In the genomic region with DNA sequence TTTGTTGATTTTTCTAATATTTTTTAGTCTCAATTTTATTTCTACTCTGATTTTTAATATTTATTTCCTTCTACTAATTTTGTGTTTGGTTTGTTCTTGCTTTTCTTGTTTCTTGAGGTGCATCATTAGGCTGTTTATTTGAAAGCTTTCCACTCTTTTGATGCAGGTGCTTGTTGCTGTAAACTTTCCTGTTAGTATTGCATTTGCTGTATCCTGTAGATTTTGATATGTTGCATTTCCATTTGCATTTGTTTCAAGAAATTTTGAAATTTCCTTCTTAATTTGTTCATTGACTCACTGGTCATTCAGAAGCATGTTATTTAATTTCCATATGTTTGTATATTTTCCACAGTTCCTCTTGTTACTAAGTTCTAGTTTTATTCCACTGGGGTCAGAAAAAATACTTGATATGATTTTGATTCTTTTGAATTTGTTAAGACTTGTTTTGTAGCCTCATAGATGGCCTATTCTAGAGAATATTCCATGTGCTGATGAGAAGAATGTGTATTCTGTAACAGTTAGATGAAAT, we compare ENCODE assay signal across 35 cellular contexts. TPM values are rescaled to one million over a fixed set of nuclear protein-coding genes. Genes with fewer than 3 reads are reported as not detected.
"Had no signal": no experiment of that assay in that cellular context is flagged by ENCODE, and none has a peak within 500 bp of the region (broad histone marks: within the 10 kb centered on the region; RNA-seq: fewer than 3 reads in every experiment).

No MANE protein-coding gene starts in this region.

- H3K27me3 ChIP-seq: gastrocnemius medialis, left lung had no signal

- H3K27ac Mint-ChIP-seq: dendritic cell treated with granulocyte-macrophage colony-stimulating factor and Interleukin-4, amounts not matched to agents 40 ng/mL and 50 ng/mL, for 4 days; effector memory CD8-positive, alpha-beta T cell; endodermal cell; mesothelial cell of epicardium; naive B cell; naive thymus-derived CD8-positive, alpha-beta T cell had no signal

- H3K27ac ChIP-seq: epithelial cell of prostate, esophagus squamous epithelium, gastrocnemius medialis, heart right ventricle, left lung, lower lobe of right lung had no signal

- H3K36me3 Mint-ChIP-seq: naive B cell had no signal

- H3K9me3 Mint-ChIP-seq: effector memory CD8-positive, alpha-beta T cell had no signal

- H3K4me3 Mint-ChIP-seq: dendritic cell treated with granulocyte-macrophage colony-stimulating factor and Interleukin-4, amounts not matched to agents 40 ng/mL and 50 ng/mL, for 4 days; effector memory CD8-positive, alpha-beta T cell; endodermal cell; mesothelial cell of epicardium; naive B cell; naive thymus-derived CD8-positive, alpha-beta T cell had no signal

- H3K4me3 ChIP-seq: esophagus squamous epithelium, gastrocnemius medialis, heart right ventricle, left lung, lower lobe of right lung, mucosa of descending colon had no signal

- H3K36me3 ChIP-seq: esophagus squamous epithelium, gastrocnemius medialis, heart right ventricle, left lung, lower lobe of right lung had no signal

- ATAC-seq: effector memory CD8-positive, alpha-beta T cell; esophagus mucosa; gastrocnemius medialis; heart right ventricle; left cardiac atrium; left lung; left ventricle myocardium superior; lower lobe of right lung; mucosa of descending colon; naive thymus-derived CD8-positive, alpha-beta T cell had no signal

- H3K4me1 ChIP-seq: esophagus squamous epithelium, gastrocnemius medialis, heart right ventricle, left lung, lower lobe of right lung had no signal

- H3K9me3 ChIP-seq: left lung, lower lobe of right lung, mucosa of descending colon had no signal

- DNase-seq: cortex of kidney; effector CD8-positive, alpha-beta T cell; effector memory CD8-positive, alpha-beta T cell; endodermal cell; erythroblast; esophagus squamous epithelium; foreskin fibroblast; foreskin melanocyte; gastrocnemius medialis; glutamatergic neuron; head of caudate nucleus; heart right ventricle; hippocampal formation; left cardiac atrium; left lung; left ventricle myocardium superior; lower lobe of right lung; mesenchymal stem cell; mucosa of descending colon; naive B cell; naive thymus-derived CD8-positive, alpha-beta T cell had no signal

- FAIRE-seq: endometrium, islet of Langerhans, keratinocyte had no signal

- H3K4me1 Mint-ChIP-seq: endodermal cell; mesothelial cell of epicardium; naive thymus-derived CD8-positive, alpha-beta T cell had no signal

RNA-seq across cellular contexts. Expression of gene NACA2, which starts 43.1 kb away (rescaled TPM):
- total RNA-seq: dermis microvascular lymphatic vessel endothelial cell; endodermal cell; esophagus mucosa; esophagus squamous epithelium; gastrocnemius medialis; glomerular endothelial cell; heart right ventricle; kidney epithelial cell; left cardiac atrium; left lung; left ventricle myocardium superior; lower leg skin; lower lobe of right lung; lung microvascular endothelial cell; mesenteric fat pad; mesothelial cell of epicardium; mucosa of descending colon; myocyte; naive thymus-derived CD8-positive, alpha-beta T cell had no signal
- polyA plus RNA-seq: naive thymus-derived CD8-positive, alpha-beta T cell had no signal
